14 cellular contexts compared by ENCODE assay signal in the genomic region with DNA sequence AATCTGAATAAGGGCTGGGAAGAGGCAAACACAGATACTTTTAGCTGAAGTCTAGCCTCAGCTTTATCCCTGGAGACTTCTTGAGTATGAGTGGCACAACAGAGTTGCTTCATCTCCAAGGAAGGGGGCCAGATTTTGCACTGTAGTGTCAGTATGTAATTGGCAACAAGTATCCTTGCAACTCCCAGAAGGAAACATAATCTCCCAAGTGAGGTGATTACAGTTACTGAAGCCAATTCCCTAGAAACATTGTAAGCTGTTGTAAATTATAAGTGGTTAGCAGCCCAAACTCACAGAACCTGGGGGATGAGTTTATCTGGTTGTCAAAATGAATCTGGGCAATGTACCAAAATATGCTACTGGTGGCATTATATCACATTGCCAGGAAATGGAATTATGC.
A peak's percentile ranks its signal among the peaks of the same experiment; 100 is the strongest.
DNase-seq lines count a peak whose midpoint lies in the region; ATAC-seq and TF ChIP-seq lines count a peak whose summit lies in the region.
"Had no signal": no experiment of that assay in that cellular context is flagged by ENCODE, and none has a peak within 500 bp of the region (broad histone marks: within the 10 kb centered on the region; RNA-seq: fewer than 3 reads in every experiment).

No MANE protein-coding gene starts in this region.

- H3K9me3 ChIP-seq in HEK293 (ENCODE audit: control insufficient read depth, insufficient read depth, low read depth, low read length) (no peaks in the 10 kb centered on the region), upper lobe of left lung (no peaks in the 10 kb centered on the region), esophagus muscularis mucosa (no peaks in the 10 kb centered on the region)

- CTCF ChIA-PET in HEK293 (lab: Yijun Ruan, JAX), result no interaction called here

- POLR2A ChIA-PET in HEK293 (lab: Yijun Ruan, JAX), result no interaction called here

- TF ChIP-seq POLR2A in upper lobe of left lung (IDR thresholded peaks at IDR 0.05) (no peak), esophagus muscularis mucosa (IDR thresholded peaks at IDR 0.05; ENCODE audit: low read depth) (no peak)

- H3K36me3 ChIP-seq in HEK293 (ENCODE audit: control insufficient read depth in 2 of 2, insufficient read depth in 1 of 2, low read length in 2 of 2), result no peaks in the 10 kb centered on the region
- H3K36me3 ChIP-seq in upper lobe of left lung, result no peaks in the 10 kb centered on the region
- H3K36me3 ChIP-seq in esophagus muscularis mucosa, result no peaks in the 10 kb centered on the region

- TF ChIP-seq CTCF in HEK293 (tag by site-specific recombination; IDR thresholded peaks at IDR 0.05) (no peak), upper lobe of left lung (IDR thresholded peaks at IDR 0.05) (no peak), esophagus muscularis mucosa (IDR thresholded peaks at IDR 0.05) (no peak)

- no peak for ATAC-seq in upper lobe of left lung (ENCODE audit: low FRiP score in 2 of 2)

- H3K4me3 ChIP-seq in HEK293 (ENCODE audit: low read depth, low read length) (no peak overlapping the region), skeletal muscle cell (ENCODE audit: low read depth, low read length) (no peak overlapping the region), upper lobe of left lung (no peak overlapping the region), esophagus muscularis mucosa (no peak overlapping the region)
- H3K4me3 ChIP-seq: lung, skin epidermis had no signal

- intact Hi-C loops in esophagus muscularis mucosa (cut with DNase I), result no loop called here

- H3K27ac ChIP-seq in HEK293 (ENCODE audit: extremely low read depth, low read depth, low read length) (no peak overlapping the region), upper lobe of left lung (no peak overlapping the region), esophagus muscularis mucosa (replicated peaks in 1 of 4) (no peak overlapping the region)
- H3K27ac ChIP-seq: skin epidermis had no signal

- H3K27me3 ChIP-seq in upper lobe of left lung (no peaks in the 10 kb centered on the region), esophagus muscularis mucosa (no peaks in the 10 kb centered on the region)

- no peak for TF ChIP-seq EP300 in upper lobe of left lung (IDR thresholded peaks at IDR 0.05)
- TF ChIP-seq EP300 in esophagus muscularis mucosa (IDR thresholded peaks at IDR 0.05), result no peak

- H3K4me1 ChIP-seq in HEK293 (ENCODE audit: control insufficient read depth, insufficient read depth, low read length), result no peaks in the 10 kb centered on the region
- H3K4me1 ChIP-seq in upper lobe of left lung, result no peaks in the 10 kb centered on the region
- no peaks in the 10 kb centered on the region for H3K4me1 ChIP-seq in esophagus muscularis mucosa

- DNase-seq in NCI-H446 treated with DMSO at 0.1 percent for 48 hours (lab: John Stamatoyannopoulos, UW), result peak; percentile 28
- peak; percentile 1 for DNase-seq in cerebellar cortex (ENCODE audit: low spot score)
- DNase-seq in skeletal muscle cell (ENCODE audit: low read depth), result peak; percentile 96
- DNase-seq in HuH-7 (ENCODE audit: low spot score), result no peak
- no peak for DNase-seq in upper lobe of left lung
- no peak for DNase-seq in esophagus muscularis mucosa (ENCODE audit: extremely low spot score)
- DNase-seq: activated gamma-delta T cell treated with Interleukin-2 at 50 U/mL for 16 hours; CD8-positive, alpha-beta memory T cell; HFFc6; nephron progenitor cell; SHP77 had no signal

TF ChIP-seq in HEK293, 187 proteins besides CTCF, POLR2A, EP300 and RAD21:
- TF ChIP-seq, protein P1, sequence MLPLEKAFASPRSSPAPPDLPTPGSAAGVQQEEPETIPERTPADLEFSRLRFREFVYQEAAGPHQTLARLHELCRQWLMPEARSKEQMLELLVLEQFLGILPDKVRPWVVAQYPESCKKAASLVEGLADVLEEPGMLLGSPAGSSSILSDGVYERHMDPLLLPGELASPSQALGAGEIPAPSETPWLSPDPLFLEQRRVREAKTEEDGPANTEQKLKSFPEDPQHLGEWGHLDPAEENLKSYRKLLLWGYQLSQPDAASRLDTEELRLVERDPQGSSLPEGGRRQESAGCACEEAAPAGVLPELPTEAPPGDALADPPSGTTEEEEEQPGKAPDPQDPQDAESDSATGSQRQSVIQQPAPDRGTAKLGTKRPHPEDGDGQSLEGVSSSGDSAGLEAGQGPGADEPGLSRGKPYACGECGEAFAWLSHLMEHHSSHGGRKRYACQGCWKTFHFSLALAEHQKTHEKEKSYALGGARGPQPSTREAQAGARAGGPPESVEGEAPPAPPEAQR (tag by site-specific recombination; IDR thresholded peaks at IDR 0.05), result no peak
- TF ChIP-seq TRIM28 (IDR thresholded peaks at IDR 0.05; ENCODE audit: borderline replicate concordance, low read length), result peak; percentile 94

Comparison
In these comparisons a context has a peak if more than half of its experiments do, and no peak if none do; other contexts are left out.
1. DNase-seq: peak in NCI-H446 treated with DMSO at 0.1 percent for 48 hours (single experiment), cerebellar cortex (single experiment) and skeletal muscle cell (single experiment); none in HuH-7 (single experiment), upper lobe of left lung (0 of 2) and esophagus muscularis mucosa (single experiment).